Comparison of ENCODE assay signal across 1 cellular context in the genomic region with DNA sequence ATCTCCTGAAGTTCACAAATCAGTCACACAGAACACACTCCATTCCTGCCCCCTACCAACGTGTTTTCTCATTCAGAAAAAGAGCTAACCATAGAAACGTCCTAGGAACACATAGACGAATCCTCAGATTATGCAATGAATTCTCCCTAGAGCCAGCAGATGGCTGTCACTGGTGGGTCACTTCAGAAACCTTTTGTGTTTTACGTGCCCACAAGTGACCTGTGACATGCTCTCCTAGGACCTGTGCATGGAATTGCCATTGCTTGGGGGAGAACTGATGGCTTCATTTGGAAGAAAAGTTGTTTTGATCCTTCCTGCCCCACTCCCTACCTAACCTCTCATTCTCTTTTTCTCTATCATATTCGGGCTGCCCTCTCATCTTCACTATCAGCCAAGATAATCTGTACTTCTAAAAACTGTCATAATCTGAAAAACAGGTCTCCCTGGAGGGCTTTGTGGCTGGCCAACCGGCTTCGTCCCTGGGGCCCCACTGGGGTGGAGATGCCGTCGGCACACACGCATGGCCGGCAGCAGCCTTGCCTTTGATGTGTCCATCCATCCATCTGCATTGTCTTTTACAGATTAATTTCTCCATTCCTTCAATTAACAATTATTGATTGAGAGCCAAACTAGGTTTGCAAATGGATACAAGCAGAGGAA.
TF ChIP-seq lines count a peak whose summit lies in the region.

No MANE protein-coding gene starts in this region.

TF ChIP-seq in IMR-90, 13 proteins besides CTCF, POLR2A, EP300 and RAD21:
- TF ChIP-seq CEBPB (IDR thresholded peaks at IDR 0.05; ENCODE audit: low read depth, low read length) (no peak), BHLHE40 (IDR thresholded peaks at IDR 0.05; ENCODE audit: low read depth, low read length) (no peak), NFE2L2 (IDR thresholded peaks at IDR 0.05; ENCODE audit: low read depth, low read length) (no peak), CHD1 (IDR thresholded peaks at IDR 0.05; ENCODE audit: low read depth, low read length) (no peak)
